Comparison of ENCODE assay signal across 8 cellular contexts in the genomic region with DNA sequence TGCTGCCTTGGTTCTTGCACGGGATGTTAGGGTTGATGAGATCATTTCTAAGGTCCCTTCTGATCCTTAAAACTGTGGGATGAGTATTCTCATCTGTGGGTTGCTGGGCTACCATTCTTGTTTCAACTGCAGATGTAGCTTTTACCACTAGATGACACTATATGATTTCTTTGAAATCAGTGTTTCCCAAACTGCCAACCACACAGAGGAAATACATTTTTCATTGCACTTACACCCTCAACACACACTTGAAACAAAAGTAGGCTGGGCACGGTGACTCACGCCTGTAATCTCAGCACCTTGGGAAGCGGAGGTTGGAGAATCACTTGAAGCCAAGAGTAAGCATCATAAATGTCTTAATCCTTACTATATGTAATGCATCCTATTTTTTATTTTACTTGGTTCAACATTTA. TPM values are rescaled to one million over a fixed set of nuclear protein-coding genes. Genes with fewer than 3 reads are reported as not detected.
DNase-seq lines count a peak whose midpoint lies in the region; ATAC-seq and TF ChIP-seq lines count a peak whose summit lies in the region.

No MANE protein-coding gene starts in this region.

- H3K36me3 ChIP-seq in gastrocnemius medialis = peaks cover 0 to 13% of the 10 kb centered on the region in 2 donors

- peaks cover 24% of the 10 kb centered on the region for H3K4me1 Mint-ChIP-seq in activated T-helper 2 cell treated with anti-CD3 and anti-CD28 coated beads, Interferon-gamma antibody, Interleukin-2, Interleukin-4, amounts not matched to agents 10 μg/mL and 5 μg/mL and 100 μg/mL, durations not matched to agents 14 hours and 24 hours and 36 hours (ENCODE audit: low read depth)

- H3K9me3 ChIP-seq in right cardiac atrium (ENCODE audit: control insufficient read depth, low read length) = no peaks in the 10 kb centered on the region
- H3K9me3 ChIP-seq in gastrocnemius medialis = no peaks in the 10 kb centered on the region

- H3K27ac ChIP-seq in right cardiac atrium (ENCODE audit: low read length) (no peak overlapping the region), gastrocnemius medialis (no peak overlapping the region)

- H3K36me3 Mint-ChIP-seq in activated T-helper 2 cell treated with anti-CD3 and anti-CD28 coated beads, Interferon-gamma antibody, Interleukin-2, Interleukin-4, amounts not matched to agents 10 μg/mL and 5 μg/mL and 100 μg/mL, durations not matched to agents 14 hours and 24 hours and 36 hours (ENCODE audit: low read depth) = peaks cover 33% of the 10 kb centered on the region

- no peaks in the 10 kb centered on the region for H3K9me3 Mint-ChIP-seq in activated T-helper 2 cell treated with anti-CD3 and anti-CD28 coated beads, Interferon-gamma antibody, Interleukin-2, Interleukin-4, amounts not matched to agents 10 μg/mL and 5 μg/mL and 100 μg/mL, durations not matched to agents 14 hours and 24 hours and 36 hours

- ATAC-seq in right cardiac atrium (peak; percentile 37 to 48), gastrocnemius medialis (no peak)

- H3K27ac Mint-ChIP-seq in activated T-helper 2 cell treated with anti-CD3 and anti-CD28 coated beads, Interferon-gamma antibody, Interleukin-2, Interleukin-4, amounts not matched to agents 10 μg/mL and 5 μg/mL and 100 μg/mL, durations not matched to agents 14 hours and 24 hours and 36 hours = peak overlapping the region; percentile 30

- in situ Hi-C loops in gastrocnemius medialis (cut with MboI; ENCODE audit: low sequenced_read_pairs in 4 of 4) = no loop called here

- peak; percentile 7 to 37 for DNase-seq in activated CD4-positive, alpha-beta T cell treated with anti-CD3 and anti-CD28 coated beads for 24 hours (ENCODE audit: low read depth in 2 of 2)
- no peak for DNase-seq in activated CD4-positive, alpha-beta T cell treated with anti-CD3 and anti-CD28 coated beads for 1 hour
- DNase-seq in NCI-H226 = peak; percentile 89
- no peak for DNase-seq in activated T-helper 2 cell treated with anti-CD3 and anti-CD28 coated beads, Interferon-gamma antibody, Interleukin-2, Interleukin-4, amounts not matched to agents 10 μg/mL and 5 μg/mL and 100 μg/mL, durations not matched to agents 14 hours and 24 hours and 36 hours (ENCODE audit: low spot score)
- no peak for DNase-seq in right cardiac atrium
- DNase-seq in stimulated activated CD4-positive, alpha-beta T cell treated with anti-CD3 and anti-CD28 coated beads, Interleukin-2, amount 100 ng/mL, for 4 hours (ENCODE audit: low read depth) = peak; percentile 19
- no peak for DNase-seq in globus pallidus (ENCODE audit: low spot score)
- no peak for DNase-seq in gastrocnemius medialis

- no peak for TF ChIP-seq CTCF in gastrocnemius medialis (IDR thresholded peaks at IDR 0.05 in 4 of 5, conservative IDR thresholded peaks at IDR 0.05 in 1 of 5)

- no peaks in the 10 kb centered on the region for H3K4me1 ChIP-seq in right cardiac atrium (ENCODE audit: control insufficient read depth, insufficient read depth, low read length)
- no peaks in the 10 kb centered on the region for H3K4me1 ChIP-seq in gastrocnemius medialis

- intact Hi-C loops in activated T-helper 2 cell treated with anti-CD3 and anti-CD28 coated beads, Interferon-gamma antibody, Interleukin-2, Interleukin-4, amounts not matched to agents 10 μg/mL and 5 μg/mL and 100 μg/mL, durations not matched to agents 14 hours and 24 hours and 36 hours (cut with micrococcal nuclease) = loop anchor here (1.0 kb wide), 2 partner anchors 72 to 98 kb away; no protein-coding TSS in a partner anchor
- intact Hi-C loops in right cardiac atrium (cut with DNase I) = loop anchor here in 2 of 4 donors (5.0 to 10.0 kb wide), 2 partner anchors 75 to 98 kb away; no protein-coding TSS in a partner anchor
- intact Hi-C loops in gastrocnemius medialis (cut with DNase I; ENCODE audit: low total_unique reads) = loop anchor here (1.0 kb wide), 1 partner anchor 73 kb away; no protein-coding TSS in a partner anchor

- H3K4me3 Mint-ChIP-seq in activated T-helper 2 cell treated with anti-CD3 and anti-CD28 coated beads, Interferon-gamma antibody, Interleukin-2, Interleukin-4, amounts not matched to agents 10 μg/mL and 5 μg/mL and 100 μg/mL, durations not matched to agents 14 hours and 24 hours and 36 hours (ENCODE audit: low read depth) = no peak overlapping the region

- WGBS in right cardiac atrium = 41% methylated on average over 4 of the region's 4 CpGs

- H3K27me3 Mint-ChIP-seq in activated T-helper 2 cell treated with anti-CD3 and anti-CD28 coated beads, Interferon-gamma antibody, Interleukin-2, Interleukin-4, amounts not matched to agents 10 μg/mL and 5 μg/mL and 100 μg/mL, durations not matched to agents 14 hours and 24 hours and 36 hours (ENCODE audit: low read depth) = no peaks in the 10 kb centered on the region

- no peaks in the 10 kb centered on the region for H3K27me3 ChIP-seq in right cardiac atrium (ENCODE audit: control insufficient read depth, insufficient read depth)
- no peaks in the 10 kb centered on the region for H3K27me3 ChIP-seq in gastrocnemius medialis

- TF ChIP-seq POLR2A in gastrocnemius medialis (IDR thresholded peaks at IDR 0.05) = no peak

- no peak overlapping the region for H3K4me3 ChIP-seq in right cardiac atrium (ENCODE audit: low read length)
- H3K4me3 ChIP-seq in gastrocnemius medialis = no peak overlapping the region

RNA-seq across cellular contexts. Expression of a gene that starts 15.3 kb away (rescaled TPM):
- 34.1 and 38.6 TPM in 2 replicates for total RNA-seq in activated T-helper 2 cell treated with anti-CD3 and anti-CD28 coated beads, Interferon-gamma antibody, Interleukin-2, Interleukin-4, amounts not matched to agents 10 μg/mL and 5 μg/mL and 100 μg/mL, durations not matched to agents 14 hours and 24 hours and 36 hours
- 10 to 100 TPM; 34.2 to 41.6 (median 35.5) TPM for total RNA-seq in right cardiac atrium
- polyA plus RNA-seq in right cardiac atrium = 36.1 TPM
- total RNA-seq in gastrocnemius medialis = 10 to 100 TPM; 49.8 to 90.6 (median 59.3) TPM

Comparison
In these comparisons a context has a peak if more than half of its experiments do, and no peak if none do; other contexts are left out.
1. DNase-seq: peak in activated CD4-positive, alpha-beta T cell treated with anti-CD3 and anti-CD28 coated beads for 24 hours (2 of 2), NCI-H226 (single experiment) and stimulated activated CD4-positive, alpha-beta T cell treated with anti-CD3 and anti-CD28 coated beads, Interleukin-2, amount 100 ng/mL, for 4 hours (single experiment); none in activated CD4-positive, alpha-beta T cell treated with anti-CD3 and anti-CD28 coated beads for 1 hour (single experiment), activated T-helper 2 cell treated with anti-CD3 and anti-CD28 coated beads, Interferon-gamma antibody, Interleukin-2, Interleukin-4, amounts not matched to agents 10 μg/mL and 5 μg/mL and 100 μg/mL, durations not matched to agents 14 hours and 24 hours and 36 hours (single experiment), right cardiac atrium (0 of 3), globus pallidus (single experiment) and gastrocnemius medialis (0 of 2).
2. ATAC-seq: peak in right cardiac atrium (2 of 2); none in gastrocnemius medialis (0 of 2).